Comparison of ENCODE assay signal across 25 cellular contexts in genomic region chr20:22931653-22932052, GRCh38.
"Had no signal": no experiment of that assay in that cellular context is flagged by ENCODE, and none has a peak within 500 bp of the region (broad histone marks: within the 10 kb centered on the region; RNA-seq: fewer than 3 reads in every experiment).

No MANE protein-coding gene starts in this region.

- ATAC-seq: activated CD8-positive, alpha-beta T cell treated with anti-CD3 and anti-CD28 coated beads for 36 hours; activated naive CD4-positive, alpha-beta T cell treated with anti-CD3 and anti-CD28 coated beads, Interleukin-2, amount 50 U/mL, for 72 hours; gastrocnemius medialis; lower lobe of right lung; naive thymus-derived CD4-positive, alpha-beta T cell had no signal

- H3K27me3 ChIP-seq: colonic mucosa, gastrocnemius medialis, ovary, spleen, testis had no signal

- H3K27ac ChIP-seq: colonic mucosa, epithelial cell of prostate, gastrocnemius medialis, lower lobe of right lung, ovary, prostate gland, spleen, testis had no signal

- H3K36me3 ChIP-seq: colonic mucosa, gastrocnemius medialis, lower lobe of right lung, ovary, prostate gland, spleen had no signal

- H3K9me3 ChIP-seq: colonic mucosa, gastrocnemius medialis, lower lobe of right lung, ovary, prostate gland, testis had no signal

- DNase-seq: activated CD4-positive, alpha-beta T cell treated with anti-CD3 and anti-CD28 coated beads, Interleukin-2, amount 10 ng/mL, durations not matched to agents 7 days and 5 days; activated CD4-positive, CD25-positive, alpha-beta regulatory T cell treated with anti-CD3 and anti-CD28 coated beads, Interleukin-2, amount 50 U/mL, for 72 hours; activated CD8-positive, alpha-beta T cell treated with anti-CD3 and anti-CD28 coated beads for 36 hours; activated naive CD4-positive, alpha-beta T cell; activated T-cell treated with anti-CD3 and anti-CD28 coated beads, Interleukin-2, amount 50 U/mL, for 48 hours; cerebellar nuclear complex; colonic mucosa; effector CD8-positive, alpha-beta T cell; gastrocnemius medialis; immature natural killer cell; kidney; lower lobe of right lung; mesendoderm; naive thymus-derived CD4-positive, alpha-beta T cell; ovary; spleen; stimulated activated CD4-positive, alpha-beta T cell treated with anti-CD3 and anti-CD28 coated beads, Interleukin-2, amount 100 ng/mL, for 48 hours; stimulated activated naive CD4-positive, alpha-beta T cell treated with Interleukin-2 at 50 U/mL for 16 hours; SW 1271; T-helper 9 cell; testis; trophoblast cell had no signal

- H3K4me3 ChIP-seq: colonic mucosa, gastrocnemius medialis, lower lobe of right lung, ovary, prostate gland, spleen, testis had no signal

- H3K4me1 ChIP-seq: colonic mucosa, gastrocnemius medialis, lower lobe of right lung, prostate gland, spleen, testis had no signal
